ENCODE assay signal across 7 cellular contexts in the genomic region with DNA sequence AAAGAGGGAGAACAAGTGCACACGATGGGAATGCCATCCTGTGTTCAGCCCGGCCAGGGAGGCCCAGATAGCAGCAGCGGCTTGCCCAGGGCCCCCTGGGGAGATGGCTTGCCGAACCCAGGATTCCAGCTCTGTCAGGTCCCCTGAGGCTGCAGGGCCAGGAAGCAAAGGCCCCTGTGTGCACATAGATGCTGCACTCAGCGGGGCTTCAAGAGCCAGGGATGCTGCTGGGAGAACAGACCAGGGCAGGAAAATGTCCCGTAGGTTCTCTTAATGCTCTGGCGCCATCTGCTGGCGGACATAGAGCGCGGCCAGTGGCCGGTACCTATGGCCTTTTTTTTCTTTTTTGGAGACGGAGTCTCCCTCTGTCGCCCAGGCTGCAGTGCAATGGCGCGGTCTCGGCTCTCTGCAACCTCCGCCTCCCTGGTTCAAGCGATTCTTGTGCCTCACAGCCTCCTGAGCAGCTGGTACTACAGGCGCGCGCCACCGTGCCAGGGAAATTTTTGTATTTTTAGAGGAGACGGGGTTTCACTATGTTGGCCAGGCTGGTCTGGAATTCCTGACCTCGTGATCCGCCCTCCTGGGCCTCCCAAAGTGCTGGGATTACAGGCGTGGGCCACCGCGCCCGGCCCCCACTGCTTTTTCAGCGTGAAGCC. TPM values are rescaled to one million over a fixed set of nuclear protein-coding genes. Genes with fewer than 3 reads are reported as not detected.
DNase-seq lines count a peak whose midpoint lies in the region; ATAC-seq and TF ChIP-seq lines count a peak whose summit lies in the region.

No MANE protein-coding gene starts in this region.

- H3K36me3 ChIP-seq in ascending aorta (peaks cover 18 to 27% of the 10 kb centered on the region in 2 donors), hepatocyte (replicated peaks; ENCODE audit: insufficient read depth, low read depth) (no peaks in the 10 kb centered on the region)

- intact Hi-C loops in ascending aorta (cut with DNase I) = loop anchor here (1.0 kb wide), 1 partner anchor 88 kb away; no protein-coding TSS in a partner anchor

- H4K20me1 ChIP-seq in hepatocyte (ENCODE audit: insufficient read depth, poor library complexity, severe bottlenecking) = no peaks in the 10 kb centered on the region

- WGBS in hepatocyte (ENCODE audit: low lambda C conversion rate, missing lambda C conversion rate) = 54% methylated on average over 30 of the region's 30 CpGs

- H3K27me3 ChIP-seq in ascending aorta (no peaks in the 10 kb centered on the region), hepatocyte (no peaks in the 10 kb centered on the region)

- peak; percentile 88 for DNase-seq in GM13977 (ENCODE audit: low spot score)
- DNase-seq in NCI-H1048 (lab: John Stamatoyannopoulos, UW) = peak; percentile 53
- peak; percentile 58 for DNase-seq in T1000 (lab: John Stamatoyannopoulos, UW)
- DNase-seq in ascending aorta (ENCODE audit: low spot score in 2 of 2) = peak; percentile 21 to 80
- peak; percentile 86 for DNase-seq in hepatocyte (ENCODE audit: low spot score)
- peak; percentile 15 for DNase-seq in skeletal muscle cell (ENCODE audit: low read depth)

- in situ Hi-C loops in GM13977 (cut with MboI; ENCODE audit: low pct_unique_long_range_greater_than_20kb, low sequenced_read_pairs, unreplicated experiment) = no loop called here

- H3K4me3 ChIP-seq in ascending aorta (no peak overlapping the region), hepatocyte (no peak overlapping the region), skeletal muscle cell (ENCODE audit: low read depth, low read length) (no peak overlapping the region)

- H3K4me2 ChIP-seq in hepatocyte = no peak overlapping the region

- no peaks in the 10 kb centered on the region for H3K9me3 ChIP-seq in ascending aorta
- H3K9me3 ChIP-seq in hepatocyte (ENCODE audit: low read depth) = no peaks in the 10 kb centered on the region

- no peak overlapping the region for H3K27ac ChIP-seq in ascending aorta
- H3K27ac ChIP-seq in hepatocyte = no peak overlapping the region

- H3K4me1 ChIP-seq in ascending aorta (no peaks in the 10 kb centered on the region), hepatocyte (ENCODE audit: insufficient read depth) (no peaks in the 10 kb centered on the region)

- H3K79me2 ChIP-seq in hepatocyte = no peaks in the 10 kb centered on the region

- TF ChIP-seq CTCF in GM13977 (IDR thresholded peaks at IDR 0.05; ENCODE audit: extremely low read depth, insufficient read depth, missing control alignments) = peak; percentile 91
- TF ChIP-seq CTCF in ascending aorta (IDR thresholded peaks at IDR 0.05) = peak; percentile 57 to 89 (median 80)
- peak; percentile 89 for TF ChIP-seq CTCF in hepatocyte (IDR thresholded peaks at IDR 0.05; ENCODE audit: poor library complexity)

- no peaks in the 10 kb centered on the region for H3K9me2 ChIP-seq in hepatocyte (replicated peaks; ENCODE audit: insufficient read depth)

- no peak overlapping the region for H2AFZ ChIP-seq in hepatocyte

- peak; percentile 87 for ATAC-seq in HG02571 (IDR thresholded peaks at IDR 0.05; ENCODE audit: unreplicated experiment)

RNA-seq across cellular contexts. Expression of a gene that starts 22.4 kb away (rescaled TPM):
- 6.2 TPM for total RNA-seq in ascending aorta
- 17.6 and 19.3 TPM in 2 replicates for total RNA-seq in hepatocyte
- polyA plus RNA-seq in hepatocyte = 46.6 and 49.4 TPM in 2 replicates

RNA-seq across cellular contexts. Expression of a gene that starts 59.8 kb away (rescaled TPM):
- total RNA-seq in ascending aorta (60.3 TPM), hepatocyte (75.5 and 76.4 TPM in 2 replicates)
- polyA plus RNA-seq in hepatocyte = 53.2 and 56.2 TPM in 2 replicates

Comparison
In these comparisons a context has a peak if more than half of its experiments do, and no peak if none do; other contexts are left out.
1. DNase-seq: peak in every context shown above with its lines; median percentile 88 in GM13977; 86 in hepatocyte; 58 in T1000; 53 in NCI-H1048; 50 in ascending aorta; 15 in skeletal muscle cell.